8 cellular contexts compared by ENCODE assay signal in genomic region chr3:56468184-56469106, GRCh38. TPM values are rescaled to one million over a fixed set of nuclear protein-coding genes. Genes with fewer than 3 reads are reported as not detected.
DNase-seq lines count a peak whose midpoint lies in the region; ATAC-seq and TF ChIP-seq lines count a peak whose summit lies in the region.

TSS of gene ERC2 (minus strand) at chr3:56468467.

- H3K4me3 Mint-ChIP-seq in stimulated activated memory B cell treated with anti-CD40 and anti-IgM and Interleukin-4, amounts not matched to agents 10 μg/mL and 1 μg/mL and 100 μg/mL, for 72 hours: peak within 1 kb of the TSS; percentile 56

- no peaks in the 10 kb centered on the region for H3K36me3 ChIP-seq in kidney epithelial cell (ENCODE audit: control insufficient read depth, insufficient read depth, low read length)

- peak; percentile 43 for TF ChIP-seq CTCF in kidney epithelial cell (IDR thresholded peaks at IDR 0.05; ENCODE audit: insufficient read depth, low read length, poor library complexity, severe bottlenecking)

- H3K27ac Mint-ChIP-seq in stimulated activated memory B cell treated with anti-CD40 and anti-IgM and Interleukin-4, amounts not matched to agents 10 μg/mL and 1 μg/mL and 100 μg/mL, for 72 hours: no peak within 1 kb of the TSS

- no peaks in the 10 kb centered on the region for H3K36me3 Mint-ChIP-seq in stimulated activated memory B cell treated with anti-CD40 and anti-IgM and Interleukin-4, amounts not matched to agents 10 μg/mL and 1 μg/mL and 100 μg/mL, for 72 hours

- DNase-seq in NCI-H2081 (lab: John Stamatoyannopoulos, UW) (peak; percentile 35 to 38), NCI-H2081 treated with DMSO at 0.1 percent for 48 hours (lab: John Stamatoyannopoulos, UW) (no peak), NCI-H526 treated with DMSO at 0.1 percent for 48 hours (lab: John Stamatoyannopoulos, UW) (peak; percentile 43), cerebellar cortex (ENCODE audit: low spot score) (peak; percentile 68), kidney epithelial cell (ENCODE audit: low read depth) (peak; percentile 14), OCI-M2 (lab: John Stamatoyannopoulos, UW; ENCODE audit: unreplicated experiment) (no peak)

- H3K9me3 Mint-ChIP-seq in stimulated activated memory B cell treated with anti-CD40 and anti-IgM and Interleukin-4, amounts not matched to agents 10 μg/mL and 1 μg/mL and 100 μg/mL, for 72 hours: no peaks in the 10 kb centered on the region

- H3K4me3 ChIP-seq in kidney epithelial cell (ENCODE audit: low read depth, low read length): peak within 1 kb of the TSS; percentile 61

- no peak for ATAC-seq in stimulated activated memory B cell treated with anti-CD40 and anti-IgM and Interleukin-4, amounts not matched to agents 10 μg/mL and 1 μg/mL and 100 μg/mL, for 72 hours
- no peak for ATAC-seq in HG03095 (IDR thresholded peaks at IDR 0.05; ENCODE audit: unreplicated experiment)

- H3K4me1 Mint-ChIP-seq in stimulated activated memory B cell treated with anti-CD40 and anti-IgM and Interleukin-4, amounts not matched to agents 10 μg/mL and 1 μg/mL and 100 μg/mL, for 72 hours: no peaks in the 10 kb centered on the region

- H3K27me3 Mint-ChIP-seq in stimulated activated memory B cell treated with anti-CD40 and anti-IgM and Interleukin-4, amounts not matched to agents 10 μg/mL and 1 μg/mL and 100 μg/mL, for 72 hours: peaks cover 83% of the 10 kb centered on the region

- no peaks in the 10 kb centered on the region for H3K27me3 ChIP-seq in kidney epithelial cell (ENCODE audit: control insufficient read depth, insufficient read depth, low read length)

RNA-seq across cellular contexts. Expression of gene ERC2, which starts in this region (rescaled TPM):
- total RNA-seq in kidney epithelial cell: 6.0 and 17.0 TPM in 2 replicates

Comparison
In these comparisons a context has a peak if more than half of its experiments do, and no peak if none do; other contexts are left out.
1. DNase-seq: peak in NCI-H2081 (2 of 2), NCI-H526 treated with DMSO at 0.1 percent for 48 hours (single experiment), cerebellar cortex (single experiment) and kidney epithelial cell (single experiment); none in NCI-H2081 treated with DMSO at 0.1 percent for 48 hours (single experiment) and OCI-M2 (single experiment).